In genomic region chrX:48645669-48646068, GRCh38 we compare ENCODE assay signal across 7 cellular contexts. TPM values are rescaled to one million over a fixed set of nuclear protein-coding genes. Genes with fewer than 3 reads are reported as not detected.
"Had no signal": no experiment of that assay in that cellular context is flagged by ENCODE, and none has a peak within 500 bp of the region (broad histone marks: within the 10 kb centered on the region; RNA-seq: fewer than 3 reads in every experiment).

No MANE protein-coding gene starts in this region.

- H3K4me1 ChIP-seq: HAP-1 had no signal

- H3K27ac ChIP-seq: GM23248 had no signal

- H3K4me3 ChIP-seq: GM23248, HAP-1 had no signal

- H3K9ac ChIP-seq: GM23248 had no signal

- ATAC-seq: HCT116 had no signal

- H2AFZ ChIP-seq: GM23248 had no signal

- H3K36me3 ChIP-seq: HAP-1 had no signal

- H3K9me3 ChIP-seq: HAP-1 had no signal

- DNase-seq: GM23248, GOT3, H7, KG1 had no signal

- FAIRE-seq: HTR-8/SVneo had no signal

RNA-seq across cellular contexts. Expression of gene WAS, which starts 37.9 kb away (rescaled TPM):
- total RNA-seq: GM23248 had no signal
- polyA plus RNA-seq: GM23248 had no signal
